Comparison of ENCODE assay signal across 14 cellular contexts in the genomic region with DNA sequence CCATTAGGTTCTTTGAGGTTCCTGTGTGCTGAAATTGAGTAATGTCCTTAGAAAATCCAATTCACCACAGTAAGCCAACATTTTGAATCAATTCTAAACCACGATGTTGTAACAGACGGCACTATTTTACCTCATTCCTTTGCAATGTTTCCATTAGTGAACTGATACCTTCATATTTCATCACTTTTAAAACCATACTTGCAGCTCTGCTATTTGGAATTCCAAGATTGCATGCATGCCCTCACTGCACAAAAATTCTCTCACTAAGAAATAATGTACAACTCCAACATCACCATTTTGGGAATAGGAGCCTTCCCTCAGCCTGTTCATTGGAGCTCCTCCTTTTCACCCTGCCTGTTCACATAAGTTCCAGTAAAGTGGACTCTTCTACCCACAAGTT.
DNase-seq lines count a peak whose midpoint lies in the region; ATAC-seq and TF ChIP-seq lines count a peak whose summit lies in the region.
"Had no signal": no experiment of that assay in that cellular context is flagged by ENCODE, and none has a peak within 500 bp of the region (broad histone marks: within the 10 kb centered on the region; RNA-seq: fewer than 3 reads in every experiment).

No MANE protein-coding gene starts in this region.

- H3K27me3 ChIP-seq in right atrium auricular region (no peaks in the 10 kb centered on the region), left ventricle myocardium inferior (ENCODE audit: low read depth) (no peaks in the 10 kb centered on the region), uterus (no peaks in the 10 kb centered on the region), BE2C (peaks cover 6% of the 10 kb centered on the region)
- H3K27me3 ChIP-seq in naive thymus-derived CD4-positive, alpha-beta T cell (ENCODE audit: control insufficient read depth in 2 of 2, insufficient read depth in 2 of 2, low read length in 2 of 2) = no peaks in the 10 kb centered on the region

- peaks cover 9% of the 10 kb centered on the region for H3K36me3 ChIP-seq in right atrium auricular region
- peaks cover 23% of the 10 kb centered on the region for H3K36me3 ChIP-seq in left ventricle myocardium inferior
- no peaks in the 10 kb centered on the region for H3K36me3 ChIP-seq in uterus
- H3K36me3 ChIP-seq in naive thymus-derived CD4-positive, alpha-beta T cell (ENCODE audit: control insufficient read depth in 2 of 3, insufficient read depth in 3 of 3, low read length in 3 of 3) = no peaks in the 10 kb centered on the region
- no peaks in the 10 kb centered on the region for H3K36me3 ChIP-seq in BE2C

- H3K4me1 ChIP-seq in right atrium auricular region = no peaks in the 10 kb centered on the region
- no peaks in the 10 kb centered on the region for H3K4me1 ChIP-seq in left ventricle myocardium inferior
- no peaks in the 10 kb centered on the region for H3K4me1 ChIP-seq in uterus
- H3K4me1 ChIP-seq in naive thymus-derived CD4-positive, alpha-beta T cell (ENCODE audit: control insufficient read depth in 2 of 2, insufficient read depth in 2 of 2, low read length in 2 of 2) = peaks cover 1 to 20% of the 10 kb centered on the region in 2 donors
- no peaks in the 10 kb centered on the region for H3K4me1 ChIP-seq in BE2C

- no peak overlapping the region for H3K4me3 Mint-ChIP-seq in naive thymus-derived CD4-positive, alpha-beta T cell
- H3K4me3 Mint-ChIP-seq: activated naive CD8-positive, alpha-beta T cell treated with anti-CD3 and anti-CD28 coated beads, Interleukin-2, amount 10 ng/mL, durations not matched to agents 7 days and 5 days had no signal

- H3K27ac ChIP-seq in right atrium auricular region (peak overlapping the region in 1 of 2 donors; percentile 58), left ventricle myocardium inferior (replicated peaks) (no peak overlapping the region), uterus (peak overlapping the region; percentile 27 to 47)
- no peak overlapping the region for H3K27ac ChIP-seq in naive thymus-derived CD4-positive, alpha-beta T cell (ENCODE audit: low read depth, low read length)

- no peak for TF ChIP-seq POLR2A in uterus (IDR thresholded peaks at IDR 0.05)

- DNase-seq in right atrium auricular region (ENCODE audit: low spot score) (peak; percentile 13), left ventricle myocardium inferior (no peak), astrocyte of the hippocampus (ENCODE audit: low read depth, low spot score) (peak; percentile 79), iris pigment epithelial cell (ENCODE audit: low read depth) (peak; percentile 98), uterus (no peak), RKO (ENCODE audit: low spot score) (no peak), BE2C (no peak)
- DNase-seq in naive thymus-derived CD4-positive, alpha-beta T cell = no peak
- DNase-seq: activated CD4-positive, alpha-beta T cell treated with anti-CD3 and anti-CD28 coated beads, Interleukin-2, amount 50 U/mL, for 4 hours; activated naive CD8-positive, alpha-beta T cell treated with anti-CD3 and anti-CD28 coated beads, Interleukin-2, amount 10 ng/mL, durations not matched to agents 7 days and 5 days; NCI-H446; small intestine; stimulated activated CD8-positive, alpha-beta memory T cell treated with anti-CD3 and anti-CD28 coated beads, Interleukin-4, amount 100 ng/mL, for 48 hours had no signal

- H3K4me3 ChIP-seq in right atrium auricular region = no peak overlapping the region
- H3K4me3 ChIP-seq in left ventricle myocardium inferior = no peak overlapping the region
- no peak overlapping the region for H3K4me3 ChIP-seq in uterus
- H3K4me3 ChIP-seq in naive thymus-derived CD4-positive, alpha-beta T cell (ENCODE audit: low read length) = no peak overlapping the region
- no peak overlapping the region for H3K4me3 ChIP-seq in BE2C (ENCODE audit: low read depth, low read length)

- no peaks in the 10 kb centered on the region for H3K9me3 ChIP-seq in right atrium auricular region
- H3K9me3 ChIP-seq in left ventricle myocardium inferior (replicated peaks) = no peaks in the 10 kb centered on the region
- H3K9me3 ChIP-seq in uterus = no peaks in the 10 kb centered on the region
- no peaks in the 10 kb centered on the region for H3K9me3 ChIP-seq in naive thymus-derived CD4-positive, alpha-beta T cell (ENCODE audit: control insufficient read depth in 2 of 3, low read length in 3 of 3)
- H3K9me3 ChIP-seq in BE2C = no peaks in the 10 kb centered on the region

- H3K27ac Mint-ChIP-seq in naive thymus-derived CD4-positive, alpha-beta T cell = peak overlapping the region in 2 of 9 donors; percentile 4 to 58
- H3K27ac Mint-ChIP-seq: activated naive CD8-positive, alpha-beta T cell treated with anti-CD3 and anti-CD28 coated beads, Interleukin-2, amount 10 ng/mL, durations not matched to agents 7 days and 5 days had no signal

- peaks cover 0 to 16% (median 0%) of the 10 kb centered on the region in 5 donors for H3K36me3 Mint-ChIP-seq in naive thymus-derived CD4-positive, alpha-beta T cell

- TF ChIP-seq CTCF in right atrium auricular region (IDR thresholded peaks at IDR 0.05) (no peak), left ventricle myocardium inferior (IDR thresholded peaks at IDR 0.05; ENCODE audit: borderline replicate concordance) (no peak), uterus (IDR thresholded peaks at IDR 0.05) (no peak), BE2C (IDR thresholded peaks at IDR 0.05; ENCODE audit: low read depth, low read length) (no peak)

- POLR2A ChIA-PET in naive thymus-derived CD4-positive, alpha-beta T cell (lab: Charles Lee) = no interaction called here

- intact Hi-C loops in left ventricle myocardium inferior (cut with micrococcal nuclease) = no loop called here
- intact Hi-C loops in uterus (cut with DNase I; ENCODE audit: low total_unique reads) = no loop called here
- intact Hi-C loops in naive thymus-derived CD4-positive, alpha-beta T cell (cut with micrococcal nuclease) = no loop called here

- CTCF ChIA-PET in naive thymus-derived CD4-positive, alpha-beta T cell (lab: Charles Lee) = no interaction called here

- ATAC-seq in naive thymus-derived CD4-positive, alpha-beta T cell = no peak
- ATAC-seq: esophagus mucosa had no signal

- H3K4me1 Mint-ChIP-seq in naive thymus-derived CD4-positive, alpha-beta T cell = peaks cover 38 to 59% (median 43%) of the 10 kb centered on the region in 7 donors

- H3K27me3 Mint-ChIP-seq in naive thymus-derived CD4-positive, alpha-beta T cell = peaks cover 0 to 12% (median 0%) of the 10 kb centered on the region in 5 donors

- H3K9me3 Mint-ChIP-seq in naive thymus-derived CD4-positive, alpha-beta T cell = peaks cover 0 to 5% (median 0%) of the 10 kb centered on the region in 11 donors

Comparison
In these comparisons a context has a peak if more than half of its experiments do, and no peak if none do; other contexts are left out.
1. DNase-seq: peak in right atrium auricular region (single experiment), astrocyte of the hippocampus (single experiment) and iris pigment epithelial cell (single experiment); none in left ventricle myocardium inferior (single experiment), uterus (0 of 2), naive thymus-derived CD4-positive, alpha-beta T cell (0 of 9), RKO (single experiment) and BE2C (single experiment).
2. H3K27ac ChIP-seq: peak in uterus (2 of 2); none in left ventricle myocardium inferior (single experiment) and naive thymus-derived CD4-positive, alpha-beta T cell (single experiment).